In genomic region chrX:150777328-150777992, GRCh38 we compare ENCODE assay signal across 16 cellular contexts.
"Had no signal": no experiment of that assay in that cellular context is flagged by ENCODE, and none has a peak within 500 bp of the region (broad histone marks: within the 10 kb centered on the region; RNA-seq: fewer than 3 reads in every experiment).

No MANE protein-coding gene starts in this region.

- H3K27ac ChIP-seq: coronary artery, esophagus muscularis mucosa, foreskin keratinocyte, gastroesophageal sphincter, heart right ventricle, left lung, lower lobe of right lung had no signal

- DNase-seq: effector CD8-positive, alpha-beta T cell; effector memory CD8-positive, alpha-beta T cell; foreskin keratinocyte; heart right ventricle; hippocampal formation; left cardiac atrium; left lung; left ventricle myocardium superior; lower lobe of right lung; mesenchymal stem cell; midbrain; naive thymus-derived CD4-positive, alpha-beta T cell; natural killer cell had no signal

- H3K4me1 ChIP-seq: foreskin keratinocyte, heart right ventricle, left lung, lower lobe of right lung had no signal

- H3K9me3 Mint-ChIP-seq: effector memory CD8-positive, alpha-beta T cell; natural killer cell had no signal

- H3K27ac Mint-ChIP-seq: naive thymus-derived CD4-positive, alpha-beta T cell; natural killer cell had no signal

- H3K27me3 ChIP-seq: esophagus muscularis mucosa, foreskin keratinocyte, gastroesophageal sphincter, heart right ventricle, left lung had no signal

- H3K36me3 ChIP-seq: lower lobe of right lung had no signal

- ATAC-seq: effector memory CD8-positive, alpha-beta T cell; foreskin keratinocyte; gastroesophageal sphincter; heart right ventricle; left cardiac atrium; left lung; left ventricle myocardium superior; lower lobe of right lung; naive thymus-derived CD4-positive, alpha-beta T cell; natural killer cell had no signal

- H3K36me3 Mint-ChIP-seq: natural killer cell had no signal

- H3K27me3 Mint-ChIP-seq: effector memory CD8-positive, alpha-beta T cell; naive thymus-derived CD4-positive, alpha-beta T cell had no signal

- H3K9me3 ChIP-seq: esophagus muscularis mucosa, gastroesophageal sphincter, heart right ventricle, left lung, lower lobe of right lung had no signal

- H3K4me3 Mint-ChIP-seq: effector memory CD8-positive, alpha-beta T cell; naive thymus-derived CD4-positive, alpha-beta T cell; natural killer cell had no signal

- H3K4me3 ChIP-seq: coronary artery, esophagus muscularis mucosa, gastroesophageal sphincter, heart right ventricle, left lung, lower lobe of right lung had no signal
